Comparison of ENCODE assay signal across 9 cellular contexts in genomic region chr16:11561856-11562255, GRCh38. TPM values are rescaled to one million over a fixed set of nuclear protein-coding genes. Genes with fewer than 3 reads are reported as not detected.
DNase-seq lines count a peak whose midpoint lies in the region; ATAC-seq and TF ChIP-seq lines count a peak whose summit lies in the region.
"Had no signal": no experiment of that assay in that cellular context is flagged by ENCODE, and none has a peak within 500 bp of the region (broad histone marks: within the 10 kb centered on the region; RNA-seq: fewer than 3 reads in every experiment).

No MANE protein-coding gene starts in this region.

- H3K9ac ChIP-seq in H9 (ENCODE audit: extremely low read depth, insufficient read length, low read length) (no peak overlapping the region), smooth muscle cell (ENCODE audit: low read depth) (peak overlapping the region; percentile 31)

- no peak overlapping the region for H3K18ac ChIP-seq in H9 (ENCODE audit: insufficient read length, low read depth, low read length)

- H2AFZ ChIP-seq in H9 (ENCODE audit: low read length) (no peak overlapping the region), smooth muscle cell (ENCODE audit: low read depth) (no peak overlapping the region)

- no peaks in the 10 kb centered on the region for H3K79me1 ChIP-seq in H9 (ENCODE audit: insufficient read depth, low read depth, low read length, poor library complexity, severe bottlenecking)

- no peaks in the 10 kb centered on the region for H3K23me2 ChIP-seq in H9 (ENCODE audit: insufficient read length, low read depth, low read length, poor library complexity, severe bottlenecking)

- no peak overlapping the region for H4K91ac ChIP-seq in H9 (ENCODE audit: insufficient read length, low read depth, low read length)

- WGBS in H9 (ENCODE audit: extremely low coverage, insufficient read length, low lambda C conversion rate) = no CpG with 5 or more reads among the region's 3 CpGs
- WGBS in right cardiac atrium = 92% methylated on average over 3 of the region's 3 CpGs
- WGBS in smooth muscle cell (ENCODE audit: low lambda C conversion rate) = 77% methylated on average over 3 of the region's 3 CpGs

- H4K5ac ChIP-seq in H9 (ENCODE audit: insufficient read length, low read depth, low read length) = no peak overlapping the region

- DNase-seq in H9 (no peak), right cardiac atrium (no peak), smooth muscle cell (lab: John Stamatoyannopoulos, UW; ENCODE audit: unreplicated experiment) (no peak), AG08395 (ENCODE audit: low spot score) (no peak), NCI-H2081 (lab: John Stamatoyannopoulos, UW) (no peak)
- no peak for DNase-seq in activated CD8-positive, alpha-beta T cell treated with anti-CD3 and anti-CD28 coated beads, Interleukin-2, amount 10 ng/mL, durations not matched to agents 7 days and 5 days
- DNase-seq: activated gamma-delta T cell, NCI-H526 had no signal

- H4K20me1 ChIP-seq in H9 (ENCODE audit: control insufficient read depth, insufficient read depth, insufficient read length) (no peaks in the 10 kb centered on the region), smooth muscle cell (ENCODE audit: low read depth) (peaks cover 47% of the 10 kb centered on the region)

- CTCF ChIA-PET in activated CD8-positive, alpha-beta T cell treated with anti-CD3 and anti-CD28 coated beads, Interleukin-2, amount 10 ng/mL, durations not matched to agents 7 days and 5 days (lab: Charles Lee) = no interaction called here

- H3K14ac ChIP-seq in H9 (ENCODE audit: insufficient read depth, low read length) = no peak overlapping the region

- H3K27ac Mint-ChIP-seq in H9 = peak overlapping the region in 2 of 3 experiments; percentile 54 to 74; a peak in 3 of 7 replicates
- H3K27ac Mint-ChIP-seq in activated CD8-positive, alpha-beta T cell treated with anti-CD3 and anti-CD28 coated beads, Interleukin-2, amount 10 ng/mL, durations not matched to agents 7 days and 5 days = peak overlapping the region; percentile 93

- H3T11ph ChIP-seq in H9 (ENCODE audit: low read length) = no peak overlapping the region

- H2BK120ac ChIP-seq in H9 (ENCODE audit: low read depth, low read length, poor library complexity, severe bottlenecking) = no peak overlapping the region

- H3K27me3 Mint-ChIP-seq in H9 (ENCODE audit: low read depth) = no peaks in the 10 kb centered on the region
- no peaks in the 10 kb centered on the region for H3K27me3 Mint-ChIP-seq in activated CD8-positive, alpha-beta T cell treated with anti-CD3 and anti-CD28 coated beads, Interleukin-2, amount 10 ng/mL, durations not matched to agents 7 days and 5 days (ENCODE audit: low read depth)

- intact Hi-C loops in right cardiac atrium (cut with DNase I) = no loop called here

- TF ChIP-seq CTCF in H9 (conservative IDR thresholded peaks at IDR 0.05) (no peak), smooth muscle cell (IDR thresholded peaks at IDR 0.05; ENCODE audit: borderline replicate concordance, insufficient read depth, poor library complexity, severe bottlenecking) (no peak)

- H3K4me3 ChIP-seq in right cardiac atrium (ENCODE audit: low read length) (no peak overlapping the region), smooth muscle cell (no peak overlapping the region)

- POLR2A ChIA-PET in activated CD8-positive, alpha-beta T cell treated with anti-CD3 and anti-CD28 coated beads, Interleukin-2, amount 10 ng/mL, durations not matched to agents 7 days and 5 days (lab: Charles Lee) = interaction anchor here (2.0 kb wide), 1 partner anchor 24 kb away, joined by 8 read pairs; the partner anchor contains the start of gene LITAF

- peaks cover 1 to 30% (median 30%) of the 10 kb centered on the region in 3 experiments; a peak in 6 of 7 replicates for H3K36me3 Mint-ChIP-seq in H9 (ENCODE audit: insufficient read depth in 1 of 3, low read depth in 3 of 3)
- H3K36me3 Mint-ChIP-seq in activated CD8-positive, alpha-beta T cell treated with anti-CD3 and anti-CD28 coated beads, Interleukin-2, amount 10 ng/mL, durations not matched to agents 7 days and 5 days (ENCODE audit: low read depth) = peaks cover 47% of the 10 kb centered on the region

- peaks cover 5% of the 10 kb centered on the region; the same call in 1 of the 2 replicates for H3K4me1 ChIP-seq in H9 (ENCODE audit: insufficient read depth, low read length)
- peaks cover 5% of the 10 kb centered on the region for H3K4me1 ChIP-seq in right cardiac atrium (ENCODE audit: control insufficient read depth, insufficient read depth, low read length)
- H3K4me1 ChIP-seq in smooth muscle cell (ENCODE audit: low read depth) = peaks cover 19% of the 10 kb centered on the region

- H2BK15ac ChIP-seq in H9 (ENCODE audit: low read depth, low read length) = no peak overlapping the region

- no peak overlapping the region for H2BK5ac ChIP-seq in H9 (ENCODE audit: insufficient read length, low read length)

- no peak overlapping the region for H2AK5ac ChIP-seq in H9 (ENCODE audit: insufficient read length, low read length)

- no peak for ATAC-seq in activated CD8-positive, alpha-beta T cell treated with anti-CD3 and anti-CD28 coated beads, Interleukin-2, amount 10 ng/mL, durations not matched to agents 7 days and 5 days
- ATAC-seq in right cardiac atrium (no peak), GM19467 (IDR thresholded peaks at IDR 0.05; ENCODE audit: unreplicated experiment) (no peak)

- no peak overlapping the region for H4K8ac ChIP-seq in H9 (replicated peaks; ENCODE audit: insufficient read length, low read depth, low read length)

- H3K79me2 ChIP-seq in H9 (ENCODE audit: insufficient read depth, low read length) (no peaks in the 10 kb centered on the region), smooth muscle cell (ENCODE audit: low read depth) (peaks cover 68% of the 10 kb centered on the region)

- H3K9me3 ChIP-seq in H9 (ENCODE audit: control insufficient read depth, low read depth, low read length) (no peaks in the 10 kb centered on the region), right cardiac atrium (ENCODE audit: control insufficient read depth, low read length) (no peaks in the 10 kb centered on the region), smooth muscle cell (replicated peaks; ENCODE audit: low read depth) (no peaks in the 10 kb centered on the region)

- no peak overlapping the region for H3K4ac ChIP-seq in H9 (ENCODE audit: low read depth, low read length)

- no peaks in the 10 kb centered on the region for H3K27me3 ChIP-seq in H9 (ENCODE audit: insufficient read depth, low read length)
- H3K27me3 ChIP-seq in right cardiac atrium (ENCODE audit: control insufficient read depth, insufficient read depth) = no peaks in the 10 kb centered on the region
- no peaks in the 10 kb centered on the region for H3K27me3 ChIP-seq in smooth muscle cell (ENCODE audit: low read depth)

- no peak overlapping the region for H3K23ac ChIP-seq in H9 (ENCODE audit: insufficient read length, low read depth, low read length)

- peaks cover 53% of the 10 kb centered on the region in 2 experiments for H3K4me1 Mint-ChIP-seq in H9
- peaks cover 82% of the 10 kb centered on the region for H3K4me1 Mint-ChIP-seq in activated CD8-positive, alpha-beta T cell treated with anti-CD3 and anti-CD28 coated beads, Interleukin-2, amount 10 ng/mL, durations not matched to agents 7 days and 5 days (ENCODE audit: low read depth)

- H3K36me3 ChIP-seq in smooth muscle cell (ENCODE audit: low read depth) = no peaks in the 10 kb centered on the region

- no peak overlapping the region for H3K4me3 Mint-ChIP-seq in H9
- peak overlapping the region; percentile 76 for H3K4me3 Mint-ChIP-seq in activated CD8-positive, alpha-beta T cell treated with anti-CD3 and anti-CD28 coated beads, Interleukin-2, amount 10 ng/mL, durations not matched to agents 7 days and 5 days

- H3F3A ChIP-seq in smooth muscle cell (ENCODE audit: low read depth) = peaks cover 8% of the 10 kb centered on the region

- no peak overlapping the region for H2BK20ac ChIP-seq in H9 (ENCODE audit: low read depth, low read length, poor library complexity, severe bottlenecking)

- H3K27ac ChIP-seq in H9 (ENCODE audit: insufficient read length, low read depth, low read length) = no peak overlapping the region
- H3K27ac ChIP-seq in right cardiac atrium (ENCODE audit: low read length) = peak overlapping the region; percentile 57
- peak overlapping the region; percentile 79 for H3K27ac ChIP-seq in smooth muscle cell (ENCODE audit: low read depth)

- H3K4me2 ChIP-seq in H9 (ENCODE audit: insufficient read depth, insufficient read length, low read length) = no peak overlapping the region
- peak overlapping the region; percentile 77 for H3K4me2 ChIP-seq in smooth muscle cell

- H2BK12ac ChIP-seq in H9 (ENCODE audit: insufficient read length, low read depth, low read length) = no peak overlapping the region

- H3K56ac ChIP-seq in H9 (ENCODE audit: insufficient read length, low read depth, low read length) = no peak overlapping the region

- H3K9me3 Mint-ChIP-seq in H9 = no peaks in the 10 kb centered on the region
- no peaks in the 10 kb centered on the region for H3K9me3 Mint-ChIP-seq in activated CD8-positive, alpha-beta T cell treated with anti-CD3 and anti-CD28 coated beads, Interleukin-2, amount 10 ng/mL, durations not matched to agents 7 days and 5 days (ENCODE audit: insufficient read depth)

RNA-seq across cellular contexts. Expression of gene LITAF, which starts 24.9 kb away (rescaled TPM):
- total RNA-seq in H9 (2021) (249 and 265 TPM in 2 replicates), right cardiac atrium (10 to 100 TPM; 54.0 to 76.5 (median 65.3) TPM), smooth muscle cell (40.4 and 77.9 TPM in 2 replicates)
- 10 to 100 TPM; 79.4 to 80.5 TPM for total RNA-seq in activated CD8-positive, alpha-beta T cell treated with anti-CD3 and anti-CD28 coated beads, Interleukin-2, amount 10 ng/mL, durations not matched to agents 7 days and 5 days
- polyA plus RNA-seq in right cardiac atrium (25.7 TPM), smooth muscle cell (72.6 and 98.0 TPM in 2 replicates)
